Comparison of ENCODE assay signal across 18 cellular contexts in the genomic region with DNA sequence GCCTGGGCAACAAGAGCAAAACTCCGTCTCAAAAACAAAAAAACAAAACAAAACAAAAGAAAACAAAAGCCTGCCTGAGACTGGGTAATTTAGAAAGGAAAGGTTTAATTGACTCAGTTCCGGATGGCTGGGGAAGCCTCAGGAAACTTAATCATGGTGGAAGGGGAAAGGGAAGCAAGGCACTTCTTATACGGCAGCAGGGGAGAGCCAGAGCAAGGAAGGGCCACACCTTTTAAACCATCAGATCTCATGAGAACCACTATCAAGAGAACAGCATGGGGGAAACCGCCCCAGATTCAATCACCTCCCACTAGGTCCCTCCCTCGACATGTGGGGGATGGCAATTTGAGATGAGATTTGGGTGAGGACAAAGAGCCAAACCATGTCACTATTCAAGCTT.
A peak's percentile ranks its signal among the peaks of the same experiment; 100 is the strongest.
DNase-seq lines count a peak whose midpoint lies in the region; ATAC-seq and TF ChIP-seq lines count a peak whose summit lies in the region.
"Had no signal": no experiment of that assay in that cellular context is flagged by ENCODE, and none has a peak within 500 bp of the region (broad histone marks: within the 10 kb centered on the region; RNA-seq: fewer than 3 reads in every experiment).

No MANE protein-coding gene starts in this region.

- no peaks in the 10 kb centered on the region for H3K27me3 ChIP-seq in MM.1S (replicated peaks; ENCODE audit: insufficient read depth, low read length)
- H3K27me3 ChIP-seq: gastroesophageal sphincter had no signal

- H4K20me1 ChIP-seq in MM.1S (ENCODE audit: insufficient read depth, low read length), result no peaks in the 10 kb centered on the region

- no peak overlapping the region for H3K4me2 ChIP-seq in MM.1S (ENCODE audit: low read depth, low read length)

- H3K27ac Mint-ChIP-seq in stimulated activated naive CD8-positive, alpha-beta T cell treated with anti-CD3 and anti-CD28 coated beads, Interleukin-15, Interleukin-2, amounts not matched to agents 100 ng/mL and 50 ng/mL, for 24 hours, result peak overlapping the region; percentile 45
- H3K27ac Mint-ChIP-seq: natural killer cell had no signal

- DNase-seq in stimulated activated naive CD8-positive, alpha-beta T cell treated with anti-CD3 and anti-CD28 coated beads, Interleukin-15, Interleukin-2, amounts not matched to agents 100 U/mL and 50 U/mL, for 24 hours, result no peak
- DNase-seq in cerebellar cortex (ENCODE audit: low spot score) (peak; percentile 16), HT-29 (ENCODE audit: low spot score) (no peak), MM.1S (no peak)
- DNase-seq: activated naive CD4-positive, alpha-beta T cell treated with anti-CD3 and anti-CD28 coated beads, Interleukin-2, amount 50 U/mL, for 16 hours; activated T-cell treated with anti-CD3 and anti-CD28 coated beads, Interleukin-2, amount 50 U/mL, for 48 hours; effector memory CD4-positive, alpha-beta T cell; KBM-7; kidney glomerular epithelial cell; midbrain; natural killer cell; NCI-H146; NCI-H774 had no signal

- WGBS in mesodermal cell (ENCODE audit: insufficient coverage in 2 of 2), 2 experiments, result 86 to 100% methylated on average over 1 of the region's 5 CpGs

- no peaks in the 10 kb centered on the region for H3K79me2 ChIP-seq in MM.1S (ENCODE audit: low read length)

- peaks cover 18% of the 10 kb centered on the region for H3K36me3 ChIP-seq in mesodermal cell (ENCODE audit: control insufficient read depth, insufficient read depth, low read length)
- no peaks in the 10 kb centered on the region for H3K36me3 ChIP-seq in MM.1S (replicated peaks; ENCODE audit: insufficient read depth, low read length)

- H3K9ac ChIP-seq in MM.1S (ENCODE audit: low read length), result no peak overlapping the region

- H3K4me1 Mint-ChIP-seq in stimulated activated naive CD8-positive, alpha-beta T cell treated with anti-CD3 and anti-CD28 coated beads, Interleukin-15, Interleukin-2, amounts not matched to agents 100 ng/mL and 50 ng/mL, for 24 hours (ENCODE audit: low read depth), result no peaks in the 10 kb centered on the region
- H3K4me1 Mint-ChIP-seq: natural killer cell had no signal

- H3K27me3 Mint-ChIP-seq in stimulated activated naive CD8-positive, alpha-beta T cell treated with anti-CD3 and anti-CD28 coated beads, Interleukin-15, Interleukin-2, amounts not matched to agents 100 ng/mL and 50 ng/mL, for 24 hours, result no peaks in the 10 kb centered on the region

- no peaks in the 10 kb centered on the region for H3K9me3 Mint-ChIP-seq in stimulated activated naive CD8-positive, alpha-beta T cell treated with anti-CD3 and anti-CD28 coated beads, Interleukin-15, Interleukin-2, amounts not matched to agents 100 ng/mL and 50 ng/mL, for 24 hours
- H3K9me3 Mint-ChIP-seq: natural killer cell had no signal

- H3K4me3 ChIP-seq in mesodermal cell (ENCODE audit: extremely low read depth, insufficient read depth, low read length, poor library complexity, severe bottlenecking) (no peak overlapping the region), MM.1S (ENCODE audit: low read length) (no peak overlapping the region)
- H3K4me3 ChIP-seq: gastroesophageal sphincter, thoracic aorta had no signal

- ATAC-seq in stimulated activated naive CD8-positive, alpha-beta T cell treated with anti-CD3 and anti-CD28 coated beads, Interleukin-15, Interleukin-2, amounts not matched to agents 100 U/mL and 50 U/mL, for 24 hours, result no peak
- no peak for ATAC-seq in HG03139 (IDR thresholded peaks at IDR 0.05; ENCODE audit: unreplicated experiment)
- ATAC-seq: gastroesophageal sphincter, natural killer cell had no signal

- no peak overlapping the region for H3K4me3 Mint-ChIP-seq in stimulated activated naive CD8-positive, alpha-beta T cell treated with anti-CD3 and anti-CD28 coated beads, Interleukin-15, Interleukin-2, amounts not matched to agents 100 ng/mL and 50 ng/mL, for 24 hours
- H3K4me3 Mint-ChIP-seq: natural killer cell had no signal

- peaks cover 32% of the 10 kb centered on the region for H3K36me3 Mint-ChIP-seq in stimulated activated naive CD8-positive, alpha-beta T cell treated with anti-CD3 and anti-CD28 coated beads, Interleukin-15, Interleukin-2, amounts not matched to agents 100 ng/mL and 50 ng/mL, for 24 hours (ENCODE audit: low read depth)
- H3K36me3 Mint-ChIP-seq: natural killer cell had no signal

- H3K9me2 ChIP-seq in MM.1S (replicated peaks; ENCODE audit: insufficient read depth, low read length), result no peaks in the 10 kb centered on the region

- peak overlapping the region; percentile 10 for H3K27ac ChIP-seq in mesodermal cell (ENCODE audit: low read depth, low read length, severe bottlenecking)
- no peak overlapping the region for H3K27ac ChIP-seq in MM.1S (ENCODE audit: low read length)
- H3K27ac ChIP-seq: gastroesophageal sphincter, thoracic aorta had no signal

- no peak for TF ChIP-seq CTCF in MM.1S (IDR thresholded peaks at IDR 0.05; ENCODE audit: low read length)

- H3K4me1 ChIP-seq in mesodermal cell (ENCODE audit: control insufficient read depth, insufficient read depth, low read length, poor library complexity, severe bottlenecking) (peaks cover 3% of the 10 kb centered on the region), MM.1S (ENCODE audit: low read length) (no peaks in the 10 kb centered on the region)
- H3K4me1 ChIP-seq: gastroesophageal sphincter had no signal

- no peak overlapping the region for H2AFZ ChIP-seq in MM.1S (ENCODE audit: low read length)

- no peaks in the 10 kb centered on the region for H3F3A ChIP-seq in MM.1S (ENCODE audit: insufficient read depth, low read length)

- no peaks in the 10 kb centered on the region for H3K9me3 ChIP-seq in mesodermal cell (ENCODE audit: control insufficient read depth, low read length)
- H3K9me3 ChIP-seq in MM.1S (replicated peaks; ENCODE audit: insufficient read depth, low read length), result no peaks in the 10 kb centered on the region
- H3K9me3 ChIP-seq: gastroesophageal sphincter, thoracic aorta had no signal
